9 cellular contexts compared by ENCODE assay signal in the genomic region with DNA sequence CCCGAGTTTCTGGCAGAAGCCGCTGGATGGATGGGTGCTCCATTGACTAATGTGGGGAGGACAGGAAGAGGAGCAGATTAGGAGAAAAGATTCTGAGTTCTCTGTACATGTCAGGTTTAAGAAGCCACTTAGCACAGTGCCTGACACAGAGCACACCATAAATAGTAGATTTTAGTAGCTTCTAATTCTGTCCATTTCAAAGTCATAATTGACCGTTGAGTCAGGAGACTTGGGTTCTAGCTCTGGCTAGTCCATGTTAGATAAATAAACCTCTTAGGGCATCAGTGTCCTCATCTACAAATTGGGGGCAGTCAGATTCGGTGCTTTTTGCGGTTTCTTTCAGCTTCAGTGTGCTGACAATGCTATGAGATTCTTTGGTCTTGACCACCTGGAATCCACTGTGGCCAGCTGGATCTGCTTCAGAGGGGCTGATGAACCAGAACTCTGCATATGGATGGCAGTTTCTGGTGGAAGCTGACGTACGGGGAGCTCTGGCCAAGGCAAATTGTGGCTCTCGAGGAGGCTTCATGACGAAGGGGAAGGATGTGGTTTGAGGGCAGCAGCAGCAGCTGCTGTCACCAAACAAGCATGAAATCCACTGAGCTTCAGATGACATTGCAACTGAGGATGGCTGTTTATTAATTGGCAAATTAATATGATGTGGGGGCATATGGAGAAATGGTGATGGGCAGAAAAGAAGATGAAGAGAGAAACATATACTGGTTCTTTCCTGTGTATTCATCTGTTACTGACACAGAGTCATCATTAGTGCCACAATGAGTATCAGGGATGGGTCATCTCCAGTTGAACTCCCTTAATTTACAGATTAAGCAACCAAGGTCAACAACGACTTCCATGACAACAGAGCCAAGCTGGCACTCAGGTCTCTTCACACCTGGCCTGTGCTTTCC.
DNase-seq lines count a peak whose midpoint lies in the region; ATAC-seq and TF ChIP-seq lines count a peak whose summit lies in the region.
"Had no signal": no experiment of that assay in that cellular context is flagged by ENCODE, and none has a peak within 500 bp of the region (broad histone marks: within the 10 kb centered on the region; RNA-seq: fewer than 3 reads in every experiment).

No MANE protein-coding gene starts in this region.

- peaks cover 20% of the 10 kb centered on the region for H3K4me1 ChIP-seq in PC-3 (ENCODE audit: insufficient read depth, low read length)
- peaks cover 2 to 7% of the 10 kb centered on the region in 2 donors for H3K4me1 ChIP-seq in uterus

- H3K9me3 Mint-ChIP-seq in naive B cell (peaks cover 0 to 7% (median 3%) of the 10 kb centered on the region in 7 donors), type B pancreatic cell (peaks cover 20% of the 10 kb centered on the region)

- intact Hi-C loops in PC-3 (cut with micrococcal nuclease): no loop called here
- intact Hi-C loops in uterus (cut with DNase I; ENCODE audit: low total_unique reads): loop anchor here (10.0 kb wide), 1 partner anchor 46 kb away; no protein-coding TSS in a partner anchor

- POLR2A ChIA-PET in PC-3 (lab: Charles Lee; ENCODE audit: unreplicated experiment): no interaction called here

- H3K4me2 ChIP-seq in PC-3 (ENCODE audit: low read length): no peak overlapping the region

- peak; percentile 95 for ATAC-seq in HG03066 (IDR thresholded peaks at IDR 0.05; ENCODE audit: low read depth, unreplicated experiment)
- ATAC-seq in PC-3: no peak
- ATAC-seq in naive B cell (ENCODE audit: low read depth in 2 of 2): peak; percentile 91 to 92

- no peaks in the 10 kb centered on the region for H4K20me1 ChIP-seq in PC-3 (ENCODE audit: low read length)

- CTCF ChIA-PET in PC-3 (lab: Charles Lee): no interaction called here

- no peak overlapping the region for H3K9ac ChIP-seq in PC-3 (ENCODE audit: low read length)

- H3K27ac Mint-ChIP-seq in naive B cell (peak overlapping the region; percentile 88 to 98 (median 97)), type B pancreatic cell (no peak overlapping the region)

- no peaks in the 10 kb centered on the region for H3F3A ChIP-seq in PC-3 (ENCODE audit: low read length, unreplicated experiment)

- no peaks in the 10 kb centered on the region for H3K9me2 ChIP-seq in PC-3 (replicated peaks; ENCODE audit: low read length)

- H3K4me3 Mint-ChIP-seq in naive B cell: peak overlapping the region; percentile 22 to 76 (median 62)
- no peak overlapping the region for H3K4me3 Mint-ChIP-seq in type B pancreatic cell

- H3K9me3 ChIP-seq in PC-3 (ENCODE audit: low read length) (no peaks in the 10 kb centered on the region), uterus (no peaks in the 10 kb centered on the region)

- no peak for TF ChIP-seq POLR2A in uterus (IDR thresholded peaks at IDR 0.05)

- H3K27ac ChIP-seq in PC-3 (ENCODE audit: low read length) (peak overlapping the region; percentile 41), uterus (peak overlapping the region; percentile 80 to 97)
- H3K27ac ChIP-seq: C4-2B had no signal

- H3K4me1 Mint-ChIP-seq in naive B cell (peaks cover 32 to 43% (median 34%) of the 10 kb centered on the region in 3 donors), type B pancreatic cell (ENCODE audit: unreplicated experiment) (peaks cover 39% of the 10 kb centered on the region)

- H3K36me3 ChIP-seq in PC-3 (ENCODE audit: low read depth, low read length) (no peaks in the 10 kb centered on the region), uterus (no peaks in the 10 kb centered on the region)

- H3K36me3 Mint-ChIP-seq in naive B cell (peaks cover 8 to 25% of the 10 kb centered on the region in 2 donors), type B pancreatic cell (peaks cover 23% of the 10 kb centered on the region)

- H3K79me2 ChIP-seq in PC-3 (ENCODE audit: low read length): 0 out of 2 replicates have a peak, but pooled peaks cover 5% of the 10 kb centered on the region

- no peak overlapping the region for H2AFZ ChIP-seq in PC-3 (ENCODE audit: low read length)

- H3K27me3 ChIP-seq in PC-3 (ENCODE audit: low read length): no peaks in the 10 kb centered on the region
- no peaks in the 10 kb centered on the region for H3K27me3 ChIP-seq in uterus

- peaks cover 0 to 3% (median 0%) of the 10 kb centered on the region in 3 donors for H3K27me3 Mint-ChIP-seq in naive B cell
- no peaks in the 10 kb centered on the region for H3K27me3 Mint-ChIP-seq in type B pancreatic cell

- DNase-seq in activated gamma-delta T cell treated with Interleukin-2 at 50 U/mL for 16 hours (peak; percentile 60), activated gamma-delta T cell (lab: John Stamatoyannopoulos, UW) (no peak), PC-3 (no peak), naive B cell (peak; percentile 87), uterus (no peak), type B pancreatic cell (ENCODE audit: extremely low spot score, unreplicated experiment) (no peak)
- peak; percentile 20 to 33 for DNase-seq in activated T-helper 1 cell treated with anti-CD3 and anti-CD28 coated beads, Interleukin-2, amount 50 U/mL, for 16 hours (ENCODE audit: low read depth in 1 of 2, low spot score in 1 of 2)

- TF ChIP-seq CTCF in PC-3 (conservative IDR thresholded peaks at IDR 0.05; ENCODE audit: low read depth, low read length): no peak
- TF ChIP-seq CTCF in uterus (IDR thresholded peaks at IDR 0.05): no peak
- TF ChIP-seq CTCF in type B pancreatic cell (conservative IDR thresholded peaks at IDR 0.05): no peak

- no peak overlapping the region for H3K4me3 ChIP-seq in PC-3 (ENCODE audit: low read length)
- H3K4me3 ChIP-seq in uterus: no peak overlapping the region

- no TSS peak for BruUV-seq in PC-3 (replicated peaks; lab: Mats Ljungman, UMichigan)

Comparison
In these comparisons a context has a peak if more than half of its experiments do, and no peak if none do; other contexts are left out.
1. DNase-seq: peak in activated gamma-delta T cell treated with Interleukin-2 at 50 U/mL for 16 hours (single experiment), activated T-helper 1 cell treated with anti-CD3 and anti-CD28 coated beads, Interleukin-2, amount 50 U/mL, for 16 hours (2 of 2) and naive B cell (single experiment); none in activated gamma-delta T cell (single experiment), PC-3 (single experiment), uterus (0 of 2) and type B pancreatic cell (single experiment).